In the genomic region with DNA sequence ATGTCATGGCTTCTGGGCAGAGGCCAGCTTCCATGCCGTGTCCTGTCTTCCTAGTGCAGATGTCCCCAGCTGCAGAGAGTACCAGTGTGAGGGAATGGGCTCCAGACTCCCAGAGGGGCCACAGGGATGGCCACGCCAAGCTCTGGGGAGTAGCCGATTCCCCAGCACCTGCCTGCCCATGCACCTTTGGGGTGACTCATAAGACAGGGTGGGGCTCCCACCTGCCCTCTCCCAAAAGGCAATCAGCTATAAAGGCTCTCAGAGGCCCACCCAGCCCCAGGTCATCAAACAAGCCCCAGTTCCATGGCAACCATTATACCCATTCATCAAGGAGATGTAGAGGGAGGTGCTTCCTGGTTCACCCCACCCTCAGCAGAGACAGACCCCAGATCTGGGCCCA, we compare ENCODE assay signal across 15 cellular contexts. TPM values are rescaled to one million over a fixed set of nuclear protein-coding genes. Genes with fewer than 3 reads are reported as not detected.
"Had no signal": no experiment of that assay in that cellular context is flagged by ENCODE, and none has a peak within 500 bp of the region (broad histone marks: within the 10 kb centered on the region; RNA-seq: fewer than 3 reads in every experiment).

A gene with protein sequence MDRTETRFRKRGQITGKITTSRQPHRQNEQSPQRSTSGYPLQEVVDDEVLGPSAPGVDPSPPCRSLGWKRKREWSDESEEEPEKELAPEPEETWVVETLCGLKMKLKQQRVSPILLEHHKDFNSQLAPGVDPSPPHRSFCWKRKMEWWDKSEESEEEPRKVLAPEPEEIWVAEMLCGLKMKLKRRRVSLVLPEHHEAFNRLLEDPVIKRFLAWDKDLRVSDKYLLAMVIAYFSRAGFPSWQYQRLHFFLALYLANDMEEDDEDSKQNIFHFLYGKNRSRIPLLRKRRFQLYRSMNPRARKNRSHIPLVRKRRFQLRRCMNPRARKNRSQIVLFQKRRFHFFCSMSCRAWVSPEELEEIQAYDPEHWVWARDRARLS (plus strand): TSS at position 366 of the 400 bp plus-strand sequence. CDS start 2,053 bp downstream, outside the sequence.

RNA-seq across cellular contexts. Expression of the gene that starts here (rescaled TPM):
- total RNA-seq: naive thymus-derived CD8-positive, alpha-beta T cell; natural killer cell treated with Interleukin-12 subunit alpha and Interleukin-12 subunit beta and Interleukin-15 and Interleukin-18, amount 100 ng/mL, for 72 hours; neural crest cell; omental fat pad; osteocyte; progenitor cell of endocrine pancreas; psoas muscle; renal cortical epithelial cell; right lobe of liver; smooth muscle cell; spleen; suprapubic skin; transverse colon; ureter; vagina had no signal
